Comparison of ENCODE assay signal across 8 cellular contexts in the genomic region with DNA sequence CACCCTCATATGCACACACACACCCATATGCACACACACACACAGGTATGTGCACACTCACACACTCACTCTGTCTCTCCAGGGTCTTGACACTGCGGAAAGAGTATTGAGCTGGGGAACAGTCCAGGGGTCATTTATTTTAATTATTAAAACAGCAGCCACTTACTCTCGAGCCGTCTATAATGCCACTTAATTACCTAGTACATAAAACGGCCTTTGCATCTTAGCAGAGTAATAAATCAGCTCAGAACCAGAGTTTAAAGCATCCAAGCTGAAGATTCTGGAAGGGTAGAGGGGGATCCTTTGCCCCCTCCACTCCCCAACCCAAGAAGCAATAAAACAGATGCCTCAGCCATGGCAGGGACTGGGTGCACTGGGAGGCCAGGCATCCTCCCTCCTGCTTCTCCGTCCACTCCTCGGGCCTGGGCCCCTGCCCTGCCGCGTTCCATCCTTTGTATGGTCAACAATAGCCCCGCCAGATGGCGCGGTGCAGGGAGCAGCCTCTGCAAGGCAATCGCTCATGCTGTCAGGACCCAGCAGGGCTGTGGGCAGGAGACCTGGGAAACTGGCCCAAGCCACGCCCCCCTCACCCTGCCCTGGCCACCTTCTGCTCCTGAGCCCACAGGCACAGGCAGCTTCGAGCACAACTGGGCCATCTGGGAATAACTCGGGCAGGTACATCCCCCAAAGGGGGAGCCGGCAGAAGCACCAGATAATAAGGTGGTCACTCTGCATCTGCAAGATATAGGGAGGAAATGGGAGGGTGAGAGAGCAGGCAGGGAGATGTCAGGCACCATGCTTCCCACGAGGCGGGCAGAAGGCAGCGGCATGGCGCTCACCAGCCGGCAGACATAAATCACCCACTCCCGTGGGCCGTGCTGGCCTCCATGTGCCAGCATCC. TPM values are rescaled to one million over a fixed set of nuclear protein-coding genes. Genes with fewer than 3 reads are reported as not detected.
DNase-seq lines count a peak whose midpoint lies in the region; ATAC-seq, FAIRE-seq and TF ChIP-seq lines count a peak whose summit lies in the region.

No MANE protein-coding gene starts in this region.

- H3K79me1 ChIP-seq in neuronal stem cell (ENCODE audit: low read depth, low read length), result peaks cover 12% of the 10 kb centered on the region

- no peak overlapping the region for H3K27ac Mint-ChIP-seq in activated CD4-positive, alpha-beta T cell treated with anti-CD3 and anti-CD28 coated beads, Interleukin-2, amount 10 ng/mL, durations not matched to agents 24 days and 14 days

- H3K27ac ChIP-seq in PC-3 (ENCODE audit: low read length) (no peak overlapping the region), fibroblast of lung (ENCODE audit: insufficient read depth, low read length) (no peak overlapping the region), neuronal stem cell (replicated peaks; ENCODE audit: low read length) (peak overlapping the region; percentile 78)

- peak overlapping the region; percentile 91 for H3K4ac ChIP-seq in neuronal stem cell (ENCODE audit: low read length)

- no peak overlapping the region for H3K4me3 Mint-ChIP-seq in activated CD4-positive, alpha-beta T cell treated with anti-CD3 and anti-CD28 coated beads, Interleukin-2, amount 10 ng/mL, durations not matched to agents 24 days and 14 days

- H3K79me2 ChIP-seq in PC-3 (ENCODE audit: low read length), result peaks cover 96% of the 10 kb centered on the region
- H3K79me2 ChIP-seq in fibroblast of lung (ENCODE audit: control insufficient read depth, insufficient read depth, low read length), result peaks cover 6% of the 10 kb centered on the region

- H3K4me2 ChIP-seq in PC-3 (ENCODE audit: low read length) (no peak overlapping the region), fibroblast of lung (ENCODE audit: extremely low read depth, insufficient read depth, low read length) (no peak overlapping the region), neuronal stem cell (ENCODE audit: insufficient read depth, low read length, poor library complexity, severe bottlenecking) (peak overlapping the region; percentile 45)

- no peaks in the 10 kb centered on the region for H3K36me3 Mint-ChIP-seq in activated CD4-positive, alpha-beta T cell treated with anti-CD3 and anti-CD28 coated beads, Interleukin-2, amount 10 ng/mL, durations not matched to agents 24 days and 14 days (ENCODE audit: low read depth)

- H4K8ac ChIP-seq in neuronal stem cell (ENCODE audit: low read depth, low read length), result no peak overlapping the region

- H2BK15ac ChIP-seq in neuronal stem cell (ENCODE audit: low read length), result peak overlapping the region; percentile 84

- DNase-seq in H54 (ENCODE audit: insufficient read length, low spot score) (peak; percentile 84), PC-3 (peak; percentile 87), fibroblast of lung (ENCODE audit: low read depth in 2 of 2) (peak; percentile 72 to 89), neuronal stem cell (ENCODE audit: low spot score) (peak; percentile 82), EL (no peak)
- no peak for DNase-seq in activated T-cell treated with anti-CD3 and anti-CD28 coated beads, Interleukin-2, amount 50 U/mL, for 1 hour
- no peak for DNase-seq in activated CD4-positive, alpha-beta T cell treated with anti-CD3 and anti-CD28 coated beads, Interleukin-2, amount 10 ng/mL, durations not matched to agents 24 days and 14 days
- DNase-seq in activated naive CD4-positive, alpha-beta T cell treated with Interleukin-2 at 50 U/mL for 16 hours, result no peak

- no peak for TF ChIP-seq POLR2A in H54 (IDR thresholded peaks at IDR 0.05; ENCODE audit: low read depth, low read length)

- peak overlapping the region; percentile 78 for H2BK5ac ChIP-seq in neuronal stem cell (ENCODE audit: low read length)

- FAIRE-seq in H54 (lab: Jason Lieb, UNC), result peak; percentile 89

- no peaks in the 10 kb centered on the region for H3K36me3 ChIP-seq in PC-3 (ENCODE audit: low read depth, low read length)
- no peaks in the 10 kb centered on the region for H3K36me3 ChIP-seq in fibroblast of lung (ENCODE audit: control insufficient read depth, insufficient read depth, low read length)
- H3K36me3 ChIP-seq in neuronal stem cell (replicated peaks in 1 of 2; ENCODE audit: control insufficient read depth in 2 of 2, insufficient read depth in 2 of 2, low read length in 2 of 2), result no peaks in the 10 kb centered on the region

- H3K9me2 ChIP-seq in PC-3 (replicated peaks; ENCODE audit: low read length), result no peaks in the 10 kb centered on the region

- H3K4me3 ChIP-seq in PC-3 (ENCODE audit: low read length) (no peak overlapping the region), fibroblast of lung (replicated peaks in 1 of 4; ENCODE audit: control extremely low read depth in 1 of 4, insufficient read depth in 1 of 4, low read depth in 3 of 4, low read length in 4 of 4) (no peak overlapping the region), neuronal stem cell (ENCODE audit: low read length in 2 of 2) (peak overlapping the region in 1 of 2 donors; percentile 52)

- POLR2A ChIA-PET in PC-3 (lab: Charles Lee; ENCODE audit: unreplicated experiment), result interaction anchor here (0.7 kb wide), 1 partner anchor 17 kb away, joined by 3 read pairs; no protein-coding TSS in a partner anchor

- peak overlapping the region; percentile 96 for H3K18ac ChIP-seq in neuronal stem cell (ENCODE audit: low read length)

- H3K4me1 Mint-ChIP-seq in activated CD4-positive, alpha-beta T cell treated with anti-CD3 and anti-CD28 coated beads, Interleukin-2, amount 10 ng/mL, durations not matched to agents 24 days and 14 days, result no peaks in the 10 kb centered on the region

- H3K9me3 ChIP-seq in PC-3 (ENCODE audit: low read length) (no peaks in the 10 kb centered on the region), fibroblast of lung (ENCODE audit: control insufficient read depth, insufficient read depth, low read depth, low read length) (no peaks in the 10 kb centered on the region), neuronal stem cell (replicated peaks in 1 of 2; ENCODE audit: control insufficient read depth in 2 of 2, insufficient read depth in 1 of 2, low read depth in 1 of 2, low read length in 2 of 2) (peaks cover 0 to under 1% of the 10 kb centered on the region in 2 donors)

- peak overlapping the region; percentile 89 for H2AK5ac ChIP-seq in neuronal stem cell (ENCODE audit: low read depth, low read length)

- H3K23ac ChIP-seq in neuronal stem cell (ENCODE audit: low read depth, low read length, poor library complexity), result no peak overlapping the region

- intact Hi-C loops in PC-3 (cut with micrococcal nuclease), result loop anchor here (1.0 to 5.0 kb wide), 3 partner anchors 41 to 66 kb away; a partner anchor contains a TSS
- intact Hi-C loops in activated CD4-positive, alpha-beta T cell treated with anti-CD3 and anti-CD28 coated beads, Interleukin-2, amount 10 ng/mL, durations not matched to agents 24 days and 14 days (cut with micrococcal nuclease), result no loop called here

- H2BK12ac ChIP-seq in neuronal stem cell (ENCODE audit: low read length), result peak overlapping the region; percentile 100

- no peaks in the 10 kb centered on the region for H3K9me3 Mint-ChIP-seq in activated CD4-positive, alpha-beta T cell treated with anti-CD3 and anti-CD28 coated beads, Interleukin-2, amount 10 ng/mL, durations not matched to agents 24 days and 14 days

- H3K4me1 ChIP-seq in PC-3 (ENCODE audit: insufficient read depth, low read length) (peaks cover 54% of the 10 kb centered on the region), fibroblast of lung (ENCODE audit: control insufficient read depth, extremely low read depth, insufficient read depth, low read length) (peaks cover 4% of the 10 kb centered on the region), neuronal stem cell (ENCODE audit: control insufficient read depth in 2 of 2, insufficient read depth in 1 of 2, low read depth in 1 of 2, low read length in 2 of 2) (peaks cover 48 to 58% of the 10 kb centered on the region in 2 donors)

- ATAC-seq in PC-3, result peak; percentile 80

- H3K14ac ChIP-seq in neuronal stem cell (ENCODE audit: low read length), result peak overlapping the region; percentile 49

- H3K9ac ChIP-seq in PC-3 (ENCODE audit: low read length) (no peak overlapping the region), fibroblast of lung (ENCODE audit: insufficient read depth, low read length) (no peak overlapping the region), neuronal stem cell (ENCODE audit: low read depth, low read length, poor library complexity) (no peak overlapping the region)

- no peaks in the 10 kb centered on the region for H3K27me3 Mint-ChIP-seq in activated CD4-positive, alpha-beta T cell treated with anti-CD3 and anti-CD28 coated beads, Interleukin-2, amount 10 ng/mL, durations not matched to agents 24 days and 14 days

- H4K20me1 ChIP-seq in PC-3 (ENCODE audit: low read length) (peaks cover 15% of the 10 kb centered on the region), fibroblast of lung (ENCODE audit: control insufficient read depth, extremely low read depth, insufficient read depth, low read length) (no peaks in the 10 kb centered on the region)

- no peak overlapping the region for H2AFZ ChIP-seq in PC-3 (ENCODE audit: low read length)
- H2AFZ ChIP-seq in fibroblast of lung (ENCODE audit: low read length), result no peak overlapping the region
- H2AFZ ChIP-seq in neuronal stem cell (ENCODE audit: low read length), result no peak overlapping the region

- no CpG with 5 or more reads among the region's 23 CpGs for WGBS in neuronal stem cell (ENCODE audit: extremely low coverage in 2 of 2, insufficient read length in 2 of 2, insufficient replicate concordance in 1 of 2), 2 donors

- TF ChIP-seq CTCF in PC-3 (conservative IDR thresholded peaks at IDR 0.05; ENCODE audit: low read depth, low read length) (peak; percentile 77), fibroblast of lung (conservative IDR thresholded peaks at IDR 0.05 in 1 of 2, IDR thresholded peaks at IDR 0.05 in 1 of 2; ENCODE audit: low read depth in 1 of 2, low read length in 2 of 2) (peak in 1 of 2 donors; percentile 51)

- H3F3A ChIP-seq in PC-3 (ENCODE audit: low read length, unreplicated experiment), result no peaks in the 10 kb centered on the region

- BruUV-seq in PC-3 (replicated peaks; lab: Mats Ljungman, UMichigan), result no TSS peak

- no peak overlapping the region for H2BK120ac ChIP-seq in neuronal stem cell (ENCODE audit: low read depth, low read length)

- no peaks in the 10 kb centered on the region for H3K27me3 ChIP-seq in PC-3 (ENCODE audit: low read length)
- H3K27me3 ChIP-seq in fibroblast of lung (ENCODE audit: control insufficient read depth, insufficient read depth, low read length), result no peaks in the 10 kb centered on the region
- no peaks in the 10 kb centered on the region for H3K27me3 ChIP-seq in neuronal stem cell (ENCODE audit: control insufficient read depth in 3 of 3, insufficient read depth in 3 of 3, low read depth in 1 of 3, low read length in 3 of 3)

- peak overlapping the region; percentile 76 for H4K91ac ChIP-seq in neuronal stem cell (ENCODE audit: low read depth, low read length, poor library complexity)

- CTCF ChIA-PET in PC-3 (lab: Charles Lee), result no interaction called here

RNA-seq across cellular contexts. Expression of a gene that starts 40.9 kb away (rescaled TPM):
- total RNA-seq in PC-3 (2014; rRNA removed) (36.4 and 44.6 TPM in 2 replicates), fibroblast of lung (2.6 and 9.6 TPM in 2 replicates)
- polyA plus RNA-seq in fibroblast of lung, result 4.6 and 8.3 TPM in 2 replicates
- 7.1 and 14.6 TPM in 2 replicates for polyA plus RNA-seq in fibroblast of lung (2012)
- polyA minus RNA-seq in fibroblast of lung (ENCODE audit: low replicate concordance), result 10.7 and 17.9 TPM in 2 replicates
- 22.3 TPM for polyA plus RNA-seq in neuronal stem cell (2013, experiment 1 of 2)
- 22.5 TPM for polyA plus RNA-seq in neuronal stem cell (2013, experiment 2 of 2)
- total RNA-seq in activated CD4-positive, alpha-beta T cell treated with anti-CD3 and anti-CD28 coated beads, Interleukin-2, amount 10 ng/mL, durations not matched to agents 24 days and 14 days, result 6.7 TPM in 2 replicates

Comparison
In these comparisons a context has a peak if more than half of its experiments do, and no peak if none do; other contexts are left out.
1. DNase-seq: peak in H54 (single experiment), PC-3 (single experiment), fibroblast of lung (2 of 2) and neuronal stem cell (single experiment); none in EL (single experiment), activated T-cell treated with anti-CD3 and anti-CD28 coated beads, Interleukin-2, amount 50 U/mL, for 1 hour (single experiment), activated CD4-positive, alpha-beta T cell treated with anti-CD3 and anti-CD28 coated beads, Interleukin-2, amount 10 ng/mL, durations not matched to agents 24 days and 14 days (single experiment) and activated naive CD4-positive, alpha-beta T cell treated with Interleukin-2 at 50 U/mL for 16 hours (single experiment).